In the genomic region with DNA sequence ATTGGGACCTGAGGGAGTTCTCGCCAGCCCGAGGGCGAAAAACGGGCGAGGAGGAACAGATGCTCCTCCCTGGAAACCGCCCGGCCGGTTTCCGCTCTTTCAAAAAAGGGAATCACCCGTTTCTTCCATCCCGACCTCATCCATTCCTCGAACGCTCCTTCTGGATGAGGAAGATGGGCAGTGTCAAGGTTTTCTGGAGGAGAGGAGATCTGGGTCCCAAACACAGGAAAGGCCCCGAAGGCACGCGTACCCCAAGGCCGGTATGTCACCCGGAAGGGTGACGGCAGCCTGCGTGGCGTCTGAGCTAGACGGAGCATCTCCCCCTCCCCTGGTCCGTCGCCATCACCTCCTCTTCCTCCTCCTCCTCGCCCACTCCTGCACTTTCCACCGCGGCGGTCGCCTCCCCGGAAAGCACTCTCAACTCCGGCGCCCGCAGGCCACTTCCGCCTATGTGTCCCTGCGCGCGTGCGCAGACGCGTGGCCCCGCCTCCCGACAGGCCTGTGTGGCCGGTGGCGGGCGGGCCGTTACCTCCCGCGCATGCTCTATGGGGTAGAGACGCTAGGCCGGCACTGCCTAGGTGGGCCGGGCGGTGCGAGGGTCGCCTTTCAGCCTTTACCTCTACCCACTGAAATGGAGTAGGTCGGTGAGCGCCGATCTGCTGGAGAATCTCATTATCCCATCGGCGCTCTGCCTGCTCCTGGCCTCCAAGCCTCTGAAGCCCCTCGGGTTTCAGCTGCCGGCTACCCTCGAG, we compare ENCODE assay signal across 8 cellular contexts. TPM values are rescaled to one million over a fixed set of nuclear protein-coding genes. Genes with fewer than 3 reads are reported as not detected.
DNase-seq lines count a peak whose midpoint lies in the region; ATAC-seq and TF ChIP-seq lines count a peak whose summit lies in the region.

A gene (minus strand): TSS at position 453 of the 752 bp plus-strand sequence.

- no peaks in the 10 kb centered on the region; the same call in 1 of the 2 replicates for H3K4me1 ChIP-seq in BE2C

- intact Hi-C loops in activated CD4-positive, alpha-beta T cell treated with anti-CD3 and anti-CD28 coated beads for 36 hours (cut with DNase I, micrococcal nuclease): loop anchor here in 1 of 2 experiments (1.0 to 10.0 kb wide), 8 partner anchors 333 to 1969 kb away; a partner anchor contains a TSS

- DNase-seq in BE2C (peak; percentile 99), GM19240 (ENCODE audit: insufficient read length, low spot score) (peak; percentile 75), NCI-H524 (lab: John Stamatoyannopoulos, UW) (peak; percentile 84 to 94), choroid plexus epithelial cell (ENCODE audit: low read depth) (peak; percentile 94), kidney glomerular epithelial cell (lab: John Stamatoyannopoulos, UW) (peak; percentile 85)
- DNase-seq in activated CD4-positive, alpha-beta T cell treated with anti-CD3 and anti-CD28 coated beads for 36 hours: peak; percentile 99
- peak; percentile 93 to 98 for DNase-seq in stimulated activated CD4-positive, alpha-beta T cell treated with anti-CD3 and anti-CD28 coated beads, Interleukin-15, amount 100 ng/mL, for 48 hours (ENCODE audit: low read depth in 2 of 2)

- H3K9me3 Mint-ChIP-seq in activated CD4-positive, alpha-beta T cell treated with anti-CD3 and anti-CD28 coated beads for 36 hours (ENCODE audit: low read depth): no peaks in the 10 kb centered on the region

- no peaks in the 10 kb centered on the region for H3K9me3 ChIP-seq in BE2C

- TF ChIP-seq CTCF in BE2C (IDR thresholded peaks at IDR 0.05; ENCODE audit: low read depth, low read length) (no peak), choroid plexus epithelial cell (conservative IDR thresholded peaks at IDR 0.05; ENCODE audit: low read depth, low read length) (no peak)

- peak within 1 kb of the TSS; percentile 95 for H3K27ac Mint-ChIP-seq in activated CD4-positive, alpha-beta T cell treated with anti-CD3 and anti-CD28 coated beads for 36 hours

- CTCF ChIA-PET in activated CD4-positive, alpha-beta T cell treated with anti-CD3 and anti-CD28 coated beads for 36 hours (lab: Charles Lee): interaction anchor here (0.7 kb wide), 1 partner anchor 133 kb away, joined by 3 read pairs; no protein-coding TSS in a partner anchor

- peaks cover 38% of the 10 kb centered on the region for H3K4me1 Mint-ChIP-seq in activated CD4-positive, alpha-beta T cell treated with anti-CD3 and anti-CD28 coated beads for 36 hours

- peaks cover 31% of the 10 kb centered on the region for H3K36me3 Mint-ChIP-seq in activated CD4-positive, alpha-beta T cell treated with anti-CD3 and anti-CD28 coated beads for 36 hours (ENCODE audit: low read depth)

- no peaks in the 10 kb centered on the region for H3K27me3 ChIP-seq in BE2C

- H3K4me3 ChIP-seq in BE2C (ENCODE audit: low read depth, low read length): peak within 1 kb of the TSS; percentile 98
- peak within 1 kb of the TSS; percentile 80 for H3K4me3 ChIP-seq in choroid plexus epithelial cell (ENCODE audit: low read depth, low read length)

- no peaks in the 10 kb centered on the region for H3K27me3 Mint-ChIP-seq in activated CD4-positive, alpha-beta T cell treated with anti-CD3 and anti-CD28 coated beads for 36 hours

- no peaks in the 10 kb centered on the region for H3K36me3 ChIP-seq in BE2C

- POLR2A ChIA-PET in activated CD4-positive, alpha-beta T cell treated with anti-CD3 and anti-CD28 coated beads for 36 hours (lab: Charles Lee): no interaction called here

- ATAC-seq in HG03457 (IDR thresholded peaks at IDR 0.05; ENCODE audit: unreplicated experiment): peak; percentile 96
- ATAC-seq in activated CD4-positive, alpha-beta T cell treated with anti-CD3 and anti-CD28 coated beads for 36 hours: peak; percentile 95

- peak within 1 kb of the TSS; percentile 92 for H3K4me3 Mint-ChIP-seq in activated CD4-positive, alpha-beta T cell treated with anti-CD3 and anti-CD28 coated beads for 36 hours

RNA-seq across cellular contexts. Expression of the gene that starts here (rescaled TPM):
- polyA plus RNA-seq in BE2C (2012; ENCODE audit: insufficient read depth, insufficient read length, low read depth): 12.9 TPM
- total RNA-seq in activated CD4-positive, alpha-beta T cell treated with anti-CD3 and anti-CD28 coated beads for 36 hours: 1 to 10 TPM; 4.9 to 6.7 TPM

Comparison
In these comparisons a context has a peak if more than half of its experiments do, and no peak if none do; other contexts are left out.
1. Peak in every context shown above with its lines: DNase-seq, ATAC-seq and H3K4me3 ChIP-seq.